Comparison of ENCODE assay signal across 9 cellular contexts in genomic region chr10:49679480-49679893, GRCh38. TPM values are rescaled to one million over a fixed set of nuclear protein-coding genes. Genes with fewer than 3 reads are reported as not detected.
A peak's percentile ranks its signal among the peaks of the same experiment; 100 is the strongest.
DNase-seq lines count a peak whose midpoint lies in the region; ATAC-seq and TF ChIP-seq lines count a peak whose summit lies in the region.
"Had no signal": no experiment of that assay in that cellular context is flagged by ENCODE, and none has a peak within 500 bp of the region (broad histone marks: within the 10 kb centered on the region; RNA-seq: fewer than 3 reads in every experiment).

A gene with protein sequence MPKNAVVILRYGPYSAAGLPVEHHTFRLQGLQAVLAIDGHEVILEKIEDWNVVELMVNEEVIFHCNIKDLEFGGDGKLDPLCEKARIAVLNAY (plus strand): TSS chr10:49679651. CDS start chr10:49679698, 47 bp downstream.

- no peaks in the 10 kb centered on the region; the same call in 1 of the 2 replicates for H3K27me3 ChIP-seq in GM06990 (replicated peaks; ENCODE audit: control insufficient read depth, insufficient read depth, low read length)
- H3K27me3 ChIP-seq in colonic mucosa, result no peaks in the 10 kb centered on the region
- peaks cover 0 to 25% (median 0%) of the 10 kb centered on the region in 3 donors for H3K27me3 ChIP-seq in sigmoid colon

- H3K4me3 ChIP-seq in GM06990 (replicated peaks; ENCODE audit: low read depth, low read length) (no peak within 1 kb of the TSS), colonic mucosa (no peak within 1 kb of the TSS), sigmoid colon (no peak within 1 kb of the TSS)

- H3K9ac ChIP-seq in colonic mucosa (ENCODE audit: low read depth in 2 of 2, low read length in 2 of 2), result no peak within 1 kb of the TSS

- no peak for TF ChIP-seq EP300 in sigmoid colon (IDR thresholded peaks at IDR 0.05)

- H3K4me1 ChIP-seq in colonic mucosa (no peaks in the 10 kb centered on the region), sigmoid colon (no peaks in the 10 kb centered on the region)

- no peaks in the 10 kb centered on the region for H3K9me3 ChIP-seq in colonic mucosa
- peaks cover 0 to 8% (median 1%) of the 10 kb centered on the region in 4 donors for H3K9me3 ChIP-seq in sigmoid colon

- intact Hi-C loops in colonic mucosa (cut with DNase I), result no loop called here
- intact Hi-C loops in sigmoid colon (cut with DNase I), result no loop called here

- no peak for TF ChIP-seq POLR2A in sigmoid colon (IDR thresholded peaks at IDR 0.05)

- ATAC-seq in left lobe of liver, result peak; percentile 33
- no peak for ATAC-seq in HG02610 (IDR thresholded peaks at IDR 0.05; ENCODE audit: unreplicated experiment)

- H3K36me3 ChIP-seq in GM06990 (ENCODE audit: control insufficient read depth, insufficient read depth, low read length), result no peaks in the 10 kb centered on the region
- no peaks in the 10 kb centered on the region for H3K36me3 ChIP-seq in colonic mucosa
- no peaks in the 10 kb centered on the region for H3K36me3 ChIP-seq in sigmoid colon

- no peak within 1 kb of the TSS for H3K27ac ChIP-seq in colonic mucosa
- H3K27ac ChIP-seq in sigmoid colon, result no peak within 1 kb of the TSS

- DNase-seq in GM06990 (ENCODE audit: extremely low read depth, insufficient read length) (peak; percentile 18), NCI-H2171 (lab: John Stamatoyannopoulos, UW) (peak; percentile 60), colonic mucosa (peak; percentile 43), left lobe of liver (ENCODE audit: low spot score) (peak; percentile 40), sigmoid colon (no peak), HT-29 (ENCODE audit: low spot score) (no peak), NCI-H1694 (lab: John Stamatoyannopoulos, UW) (no peak)

- TF ChIP-seq CTCF in GM06990 (IDR thresholded peaks at IDR 0.05; ENCODE audit: insufficient read depth, low read length, poor library complexity, severe bottlenecking) (no peak), colonic mucosa (IDR thresholded peaks at IDR 0.05) (no peak), sigmoid colon (IDR thresholded peaks at IDR 0.05) (no peak)

- 9 to 19% methylated on average over 36 of the region's 36 CpGs for WGBS in sigmoid colon, 2 donors

RNA-seq across cellular contexts. Expression of the gene that starts here (rescaled TPM):
- not detected for total RNA-seq in colonic mucosa
- total RNA-seq in left lobe of liver, result not detected
- total RNA-seq in sigmoid colon, result not detected
- polyA plus RNA-seq in sigmoid colon, result not detected
- not detected in 2 replicates for total RNA-seq in HT-29 (2014; rRNA removed; shearing (Covaris generic))
- polyA plus RNA-seq: IgD-negative memory B cell had no signal

Comparison
In these comparisons a context has a peak if more than half of its experiments do, and no peak if none do; other contexts are left out.
1. Peak in DNase-seq in colonic mucosa; RNA of the gene not detected or under 1 TPM.
2. Peak in DNase-seq and ATAC-seq in left lobe of liver; RNA of the gene not detected or under 1 TPM.
3. DNase-seq: peak in GM06990 (single experiment) and NCI-H2171 (single experiment); none in sigmoid colon (single experiment), HT-29 (single experiment) and NCI-H1694 (single experiment).